ENCODE assay signal across 2 cellular contexts in the genomic region with DNA sequence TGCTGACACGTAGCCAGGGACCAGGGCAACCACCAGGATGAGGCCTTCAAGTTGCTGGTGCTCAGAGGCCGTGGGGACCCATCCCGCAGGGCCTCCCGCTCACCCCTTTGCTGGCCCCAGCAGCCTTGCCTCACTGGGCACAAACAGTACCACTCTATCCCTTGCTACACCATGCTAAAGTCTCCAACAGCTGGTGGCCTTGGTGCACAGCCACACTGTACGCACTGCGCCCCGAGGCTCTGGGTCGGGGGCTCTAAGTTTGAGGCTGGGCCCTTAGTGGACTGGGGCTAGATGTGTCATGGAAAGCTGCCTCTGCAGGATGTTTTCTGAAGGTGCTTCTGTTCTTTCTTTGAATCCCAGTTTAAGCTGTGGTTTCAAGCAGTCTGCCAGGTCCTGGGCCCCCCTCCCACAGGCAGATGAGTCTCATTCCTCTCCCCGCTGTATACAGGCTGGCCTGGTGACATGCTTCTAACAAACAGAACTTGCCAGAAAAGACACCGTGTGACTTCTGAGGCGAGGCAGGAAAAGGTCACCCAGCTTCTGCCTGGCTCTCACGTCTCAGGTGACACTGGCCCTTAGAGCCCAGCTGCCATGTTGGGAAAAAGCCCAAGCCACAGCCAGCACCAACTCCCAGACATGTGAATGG. TPM values are rescaled to one million over a fixed set of nuclear protein-coding genes. Genes with fewer than 3 reads are reported as not detected.
"Had no signal": no experiment of that assay in that cellular context is flagged by ENCODE, and none has a peak within 500 bp of the region (broad histone marks: within the 10 kb centered on the region; RNA-seq: fewer than 3 reads in every experiment).

No MANE protein-coding gene starts in this region.

RNA-seq across cellular contexts. Expression of a gene that starts 15.7 kb away (rescaled TPM):
- total RNA-seq: LHCN-M2, M059J had no signal
